Comparison of ENCODE assay signal across 9 cellular contexts in genomic region chr3:69370156-69370944, GRCh38. TPM values are rescaled to one million over a fixed set of nuclear protein-coding genes. Genes with fewer than 3 reads are reported as not detected.
A peak's percentile ranks its signal among the peaks of the same experiment; 100 is the strongest.
DNase-seq lines count a peak whose midpoint lies in the region; ATAC-seq lines count a peak whose summit lies in the region.
"Had no signal": no experiment of that assay in that cellular context is flagged by ENCODE, and none has a peak within 500 bp of the region (broad histone marks: within the 10 kb centered on the region; RNA-seq: fewer than 3 reads in every experiment).

No MANE protein-coding gene starts in this region.

- H3K9ac ChIP-seq in Karpas-422 (ENCODE audit: low read length): no peak overlapping the region

- DNase-seq in HT-29 (ENCODE audit: low spot score): peak; percentile 13
- peak; percentile 40 to 47 for DNase-seq in hippocampal formation (lab: John Stamatoyannopoulos, UW)
- DNase-seq in RKO (ENCODE audit: low spot score): no peak
- no peak for DNase-seq in Karpas-422
- DNase-seq: NCI-H1436 had no signal

- no peak for ATAC-seq in HG02642 (IDR thresholded peaks at IDR 0.05; ENCODE audit: poor library complexity, unreplicated experiment)

- no peaks in the 10 kb centered on the region for H3K27me3 ChIP-seq in Karpas-422 (ENCODE audit: low read length)

- H3K27me3 Mint-ChIP-seq in activated naive CD4-positive, alpha-beta T cell treated with anti-CD3 and anti-CD28 coated beads, Interleukin-2, amount 50 U/mL, for 24 hours: no peaks in the 10 kb centered on the region
- H3K27me3 Mint-ChIP-seq in stimulated activated naive CD8-positive, alpha-beta T cell treated with anti-CD3 and anti-CD28 coated beads, Interleukin-15, Interleukin-2, amounts not matched to agents 100 ng/mL and 50 ng/mL, for 24 hours: peaks cover 6% of the 10 kb centered on the region

- no peak overlapping the region for H3K4me3 ChIP-seq in Karpas-422 (ENCODE audit: low read length)

- no peaks in the 10 kb centered on the region for H3K79me2 ChIP-seq in Karpas-422 (ENCODE audit: low read length)

- H3K9me3 Mint-ChIP-seq in activated naive CD4-positive, alpha-beta T cell treated with anti-CD3 and anti-CD28 coated beads, Interleukin-2, amount 50 U/mL, for 24 hours: no peaks in the 10 kb centered on the region
- H3K9me3 Mint-ChIP-seq in stimulated activated naive CD8-positive, alpha-beta T cell treated with anti-CD3 and anti-CD28 coated beads, Interleukin-15, Interleukin-2, amounts not matched to agents 100 ng/mL and 50 ng/mL, for 24 hours: no peaks in the 10 kb centered on the region
- H3K9me3 Mint-ChIP-seq: activated naive CD4-positive, alpha-beta T cell treated with anti-CD3 and anti-CD28 coated beads, Interleukin-2, amount 50 U/mL, for 72 hours had no signal

- peaks cover 35% of the 10 kb centered on the region for H3K4me1 Mint-ChIP-seq in activated naive CD4-positive, alpha-beta T cell treated with anti-CD3 and anti-CD28 coated beads, Interleukin-2, amount 50 U/mL, for 24 hours
- H3K4me1 Mint-ChIP-seq in stimulated activated naive CD8-positive, alpha-beta T cell treated with anti-CD3 and anti-CD28 coated beads, Interleukin-15, Interleukin-2, amounts not matched to agents 100 ng/mL and 50 ng/mL, for 24 hours (ENCODE audit: low read depth): peaks cover 30% of the 10 kb centered on the region

- peak overlapping the region; percentile 31 for H3K27ac Mint-ChIP-seq in activated naive CD4-positive, alpha-beta T cell treated with anti-CD3 and anti-CD28 coated beads, Interleukin-2, amount 50 U/mL, for 24 hours
- no peak overlapping the region for H3K27ac Mint-ChIP-seq in stimulated activated naive CD8-positive, alpha-beta T cell treated with anti-CD3 and anti-CD28 coated beads, Interleukin-15, Interleukin-2, amounts not matched to agents 100 ng/mL and 50 ng/mL, for 24 hours
- H3K27ac Mint-ChIP-seq: activated naive CD4-positive, alpha-beta T cell treated with anti-CD3 and anti-CD28 coated beads, Interleukin-2, amount 50 U/mL, for 72 hours had no signal

- no peaks in the 10 kb centered on the region for H4K20me1 ChIP-seq in Karpas-422 (ENCODE audit: insufficient read depth, low read depth, low read length)

- H3K4me2 ChIP-seq in Karpas-422 (ENCODE audit: low read depth, low read length, poor library complexity, severe bottlenecking): no peak overlapping the region

- H3K9me2 ChIP-seq in Karpas-422 (replicated peaks; ENCODE audit: insufficient read depth, low read length): no peaks in the 10 kb centered on the region

- no peaks in the 10 kb centered on the region for H3K9me3 ChIP-seq in Karpas-422 (ENCODE audit: low read length)

- no peak overlapping the region for H2AFZ ChIP-seq in Karpas-422 (ENCODE audit: low read length)

- H3K36me3 Mint-ChIP-seq in activated naive CD4-positive, alpha-beta T cell treated with anti-CD3 and anti-CD28 coated beads, Interleukin-2, amount 50 U/mL, for 24 hours: no peaks in the 10 kb centered on the region
- no peaks in the 10 kb centered on the region for H3K36me3 Mint-ChIP-seq in stimulated activated naive CD8-positive, alpha-beta T cell treated with anti-CD3 and anti-CD28 coated beads, Interleukin-15, Interleukin-2, amounts not matched to agents 100 ng/mL and 50 ng/mL, for 24 hours (ENCODE audit: low read depth)
- H3K36me3 Mint-ChIP-seq: activated naive CD4-positive, alpha-beta T cell treated with anti-CD3 and anti-CD28 coated beads, Interleukin-2, amount 50 U/mL, for 72 hours had no signal

- no peaks in the 10 kb centered on the region for H3K4me1 ChIP-seq in Karpas-422 (ENCODE audit: low read length)

- no peak overlapping the region for H3K4me3 Mint-ChIP-seq in activated naive CD4-positive, alpha-beta T cell treated with anti-CD3 and anti-CD28 coated beads, Interleukin-2, amount 50 U/mL, for 24 hours
- H3K4me3 Mint-ChIP-seq in stimulated activated naive CD8-positive, alpha-beta T cell treated with anti-CD3 and anti-CD28 coated beads, Interleukin-15, Interleukin-2, amounts not matched to agents 100 ng/mL and 50 ng/mL, for 24 hours: peak overlapping the region; percentile 51

- H3K36me3 ChIP-seq in Karpas-422 (ENCODE audit: insufficient read depth, low read length): no peaks in the 10 kb centered on the region

- H3K27ac ChIP-seq in Karpas-422 (ENCODE audit: low read length): no peak overlapping the region

RNA-seq across cellular contexts. Expression of gene FRMD4B, which starts 15.5 kb away (rescaled TPM):
- total RNA-seq in HT-29 (2014; rRNA removed; shearing (Covaris generic)): 19.6 and 21.2 TPM in 2 replicates
- not detected in 2 replicates for total RNA-seq in Karpas-422 (2014; rRNA removed; shearing (Covaris generic); ENCODE audit: low replicate concordance)

Comparison
In these comparisons a context has a peak if more than half of its experiments do, and no peak if none do; other contexts are left out.
1. DNase-seq: peak in HT-29 (single experiment) and hippocampal formation (2 of 2); none in RKO (single experiment) and Karpas-422 (single experiment).
2. RNA of gene FRMD4B, which starts 15.5 kb away (total RNA-seq): 19.6 to 21.2 TPM in HT-29; not detected in Karpas-422; every median in the first group is over 10 times any median in the second.